1 cellular context compared by ENCODE assay signal in the genomic region with DNA sequence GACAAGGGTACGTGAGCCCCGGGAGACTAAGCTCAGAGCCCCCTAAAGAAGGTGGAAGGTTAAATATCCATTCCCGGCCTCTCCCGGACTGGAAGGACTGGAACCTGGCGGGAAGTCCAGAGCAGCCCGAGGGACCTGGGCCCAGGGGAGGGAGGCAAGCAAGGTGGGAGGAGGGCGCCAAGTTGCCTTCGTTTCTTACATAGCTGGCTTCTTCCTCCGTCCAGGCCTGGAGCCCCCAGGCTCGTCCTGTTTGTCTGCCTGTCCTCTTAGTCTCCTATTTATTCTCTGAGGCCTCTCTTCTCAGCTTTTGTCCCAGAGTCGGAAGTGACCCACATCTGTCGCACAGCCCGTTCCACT.
A peak's percentile ranks its signal among the peaks of the same experiment; 100 is the strongest.
TF ChIP-seq lines count a peak whose summit lies in the region.

No MANE protein-coding gene starts in this region.

TF ChIP-seq in K562, 482 proteins besides CTCF, POLR2A, EP300 and RAD21:
- TF ChIP-seq, protein P1, sequence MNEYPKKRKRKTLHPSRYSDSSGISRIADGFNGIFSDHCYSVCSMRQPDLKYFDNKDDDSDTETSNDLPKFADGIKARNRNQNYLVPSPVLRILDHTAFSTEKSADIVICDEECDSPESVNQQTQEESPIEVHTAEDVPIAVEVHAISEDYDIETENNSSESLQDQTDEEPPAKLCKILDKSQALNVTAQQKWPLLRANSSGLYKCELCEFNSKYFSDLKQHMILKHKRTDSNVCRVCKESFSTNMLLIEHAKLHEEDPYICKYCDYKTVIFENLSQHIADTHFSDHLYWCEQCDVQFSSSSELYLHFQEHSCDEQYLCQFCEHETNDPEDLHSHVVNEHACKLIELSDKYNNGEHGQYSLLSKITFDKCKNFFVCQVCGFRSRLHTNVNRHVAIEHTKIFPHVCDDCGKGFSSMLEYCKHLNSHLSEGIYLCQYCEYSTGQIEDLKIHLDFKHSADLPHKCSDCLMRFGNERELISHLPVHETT (CRISPR knock-in tag; conservative IDR thresholded peaks at IDR 0.05 in 1 of 2, IDR thresholded peaks at IDR 0.05 in 1 of 2), result 0 out of 4 replicates have a peak, but pooled peaks of 1 of the 2 experiments have one; percentile 1
- TF ChIP-seq RBFOX2 (IDR thresholded peaks at IDR 0.05; ENCODE audit: low read depth, low read length) (peak; percentile 31), KDM2B (CRISPR knock-in tag; IDR thresholded peaks at IDR 0.05) (no peak), SAP30 (IDR thresholded peaks at IDR 0.05; ENCODE audit: borderline replicate concordance, insufficient read depth, low read depth, low read length, poor library complexity, severe bottlenecking) (peak; percentile 1), CBX3 (IDR thresholded peaks at IDR 0.05; ENCODE audit: borderline replicate concordance in 1 of 2, low read length in 2 of 2) (no peak), HDAC2 (IDR thresholded peaks at IDR 0.05) (no peak)
- TF ChIP-seq, protein P2, sequence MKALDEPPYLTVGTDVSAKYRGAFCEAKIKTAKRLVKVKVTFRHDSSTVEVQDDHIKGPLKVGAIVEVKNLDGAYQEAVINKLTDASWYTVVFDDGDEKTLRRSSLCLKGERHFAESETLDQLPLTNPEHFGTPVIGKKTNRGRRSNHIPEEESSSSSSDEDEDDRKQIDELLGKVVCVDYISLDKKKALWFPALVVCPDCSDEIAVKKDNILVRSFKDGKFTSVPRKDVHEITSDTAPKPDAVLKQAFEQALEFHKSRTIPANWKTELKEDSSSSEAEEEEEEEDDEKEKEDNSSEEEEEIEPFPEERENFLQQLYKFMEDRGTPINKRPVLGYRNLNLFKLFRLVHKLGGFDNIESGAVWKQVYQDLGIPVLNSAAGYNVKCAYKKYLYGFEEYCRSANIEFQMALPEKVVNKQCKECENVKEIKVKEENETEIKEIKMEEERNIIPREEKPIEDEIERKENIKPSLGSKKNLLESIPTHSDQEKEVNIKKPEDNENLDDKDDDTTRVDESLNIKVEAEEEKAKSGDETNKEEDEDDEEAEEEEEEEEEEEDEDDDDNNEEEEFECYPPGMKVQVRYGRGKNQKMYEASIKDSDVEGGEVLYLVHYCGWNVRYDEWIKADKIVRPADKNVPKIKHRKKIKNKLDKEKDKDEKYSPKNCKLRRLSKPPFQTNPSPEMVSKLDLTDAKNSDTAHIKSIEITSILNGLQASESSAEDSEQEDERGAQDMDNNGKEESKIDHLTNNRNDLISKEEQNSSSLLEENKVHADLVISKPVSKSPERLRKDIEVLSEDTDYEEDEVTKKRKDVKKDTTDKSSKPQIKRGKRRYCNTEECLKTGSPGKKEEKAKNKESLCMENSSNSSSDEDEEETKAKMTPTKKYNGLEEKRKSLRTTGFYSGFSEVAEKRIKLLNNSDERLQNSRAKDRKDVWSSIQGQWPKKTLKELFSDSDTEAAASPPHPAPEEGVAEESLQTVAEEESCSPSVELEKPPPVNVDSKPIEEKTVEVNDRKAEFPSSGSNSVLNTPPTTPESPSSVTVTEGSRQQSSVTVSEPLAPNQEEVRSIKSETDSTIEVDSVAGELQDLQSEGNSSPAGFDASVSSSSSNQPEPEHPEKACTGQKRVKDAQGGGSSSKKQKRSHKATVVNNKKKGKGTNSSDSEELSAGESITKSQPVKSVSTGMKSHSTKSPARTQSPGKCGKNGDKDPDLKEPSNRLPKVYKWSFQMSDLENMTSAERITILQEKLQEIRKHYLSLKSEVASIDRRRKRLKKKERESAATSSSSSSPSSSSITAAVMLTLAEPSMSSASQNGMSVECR (CRISPR knock-in tag; IDR thresholded peaks at IDR 0.05), result 0 out of 2 replicates have a peak, but pooled peaks have one; percentile 14
- TF ChIP-seq, protein P3, sequence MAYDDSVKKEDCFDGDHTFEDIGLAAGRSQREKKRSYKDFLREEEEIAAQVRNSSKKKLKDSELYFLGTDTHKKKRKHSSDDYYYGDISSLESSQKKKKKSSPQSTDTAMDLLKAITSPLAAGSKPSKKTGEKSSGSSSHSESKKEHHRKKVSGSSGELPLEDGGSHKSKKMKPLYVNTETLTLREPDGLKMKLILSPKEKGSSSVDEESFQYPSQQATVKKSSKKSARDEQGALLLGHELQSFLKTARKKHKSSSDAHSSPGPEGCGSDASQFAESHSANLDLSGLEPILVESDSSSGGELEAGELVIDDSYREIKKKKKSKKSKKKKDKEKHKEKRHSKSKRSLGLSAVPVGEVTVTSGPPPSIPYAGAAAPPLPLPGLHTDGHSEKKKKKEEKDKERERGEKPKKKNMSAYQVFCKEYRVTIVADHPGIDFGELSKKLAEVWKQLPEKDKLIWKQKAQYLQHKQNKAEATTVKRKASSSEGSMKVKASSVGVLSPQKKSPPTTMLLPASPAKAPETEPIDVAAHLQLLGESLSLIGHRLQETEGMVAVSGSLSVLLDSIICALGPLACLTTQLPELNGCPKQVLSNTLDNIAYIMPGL (CRISPR knock-in tag; IDR thresholded peaks at IDR 0.05), result 0 out of 2 replicates have a peak, but pooled peaks have one; percentile 6
TF ChIP-seq in K562: peak in this region for 5.
